1 cellular context compared by ENCODE assay signal in genomic region chr10:43688348-43688892, GRCh38.
TF ChIP-seq lines count a peak whose summit lies in the region.

No MANE protein-coding gene starts in this region.

TF ChIP-seq in HepG2, 621 proteins besides CTCF, POLR2A, EP300 and RAD21 (continued from another document):
- TF ChIP-seq HNF1B (CRISPR knock-in tag; IDR thresholded peaks at IDR 0.05) = no peak
- TF ChIP-seq NRL (CRISPR knock-in tag; IDR thresholded peaks at IDR 0.05; ENCODE audit: borderline replicate concordance) = no peak
- TF ChIP-seq ZHX1 (CRISPR knock-in tag; IDR thresholded peaks at IDR 0.05; ENCODE audit: low read depth) = no peak
